29 cellular contexts compared by ENCODE assay signal in the genomic region with DNA sequence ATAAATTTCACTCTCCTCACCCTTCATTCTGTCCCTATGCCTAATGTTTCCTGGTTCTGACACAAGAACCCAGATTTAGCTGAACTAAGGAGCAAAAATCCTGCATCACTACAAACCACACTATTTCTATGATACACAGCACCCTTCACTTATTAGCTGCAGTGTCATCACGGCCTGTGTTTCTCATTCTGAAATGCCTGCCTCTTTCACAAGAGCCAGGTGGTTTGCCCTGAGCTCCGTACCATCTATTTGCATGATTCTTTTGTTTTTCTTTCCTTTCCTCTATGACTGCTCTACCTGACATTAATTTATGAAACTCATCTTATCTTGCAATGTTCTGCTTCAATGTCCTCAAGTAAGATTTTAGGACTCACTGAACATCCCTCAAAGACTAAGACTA.
"Had no signal": no experiment of that assay in that cellular context is flagged by ENCODE, and none has a peak within 500 bp of the region (broad histone marks: within the 10 kb centered on the region; RNA-seq: fewer than 3 reads in every experiment).

No MANE protein-coding gene starts in this region.

- H3K36me3 ChIP-seq: brain microvascular endothelial cell, cardiac muscle cell, MG63, SJSA1 had no signal

- FAIRE-seq: colon, RCC 7860 had no signal

- H3K27ac Mint-ChIP-seq: activated CD8-positive, alpha-beta T cell treated with anti-CD3 and anti-CD28 coated beads for 36 hours; activated naive CD4-positive, alpha-beta T cell treated with anti-CD3 and anti-CD28 coated beads, Interleukin-2, amount 10 ng/mL, durations not matched to agents 7 days and 5 days; activated naive CD8-positive, alpha-beta T cell treated with anti-CD3 and anti-CD28 coated beads for 36 hours; activated T-cell treated with anti-CD3 and anti-CD28 coated beads, Interleukin-2, amount 50 U/mL, for 72 hours; activated T-helper 2 cell treated with anti-CD3 and anti-CD28 coated beads, Interferon-gamma antibody, Interleukin-2, Interleukin-4, amounts not matched to agents 10 μg/mL and 5 μg/mL and 100 μg/mL, durations not matched to agents 14 hours and 24 hours and 36 hours; T-helper 1 cell treated with Interleukin-12 subunit alpha and Interleukin-12 subunit beta and Interleukin-4 antibody, amounts not matched to agents 30 μg/mL and 1 μg/mL, for 36 hours had no signal

- H3K4me3 Mint-ChIP-seq: activated CD8-positive, alpha-beta T cell treated with anti-CD3 and anti-CD28 coated beads for 36 hours; activated naive CD4-positive, alpha-beta T cell treated with anti-CD3 and anti-CD28 coated beads, Interleukin-2, amount 10 ng/mL, durations not matched to agents 7 days and 5 days; activated naive CD8-positive, alpha-beta T cell treated with anti-CD3 and anti-CD28 coated beads for 36 hours; activated T-cell treated with anti-CD3 and anti-CD28 coated beads, Interleukin-2, amount 50 U/mL, for 72 hours; T-helper 1 cell treated with Interleukin-12 subunit alpha and Interleukin-12 subunit beta and Interleukin-4 antibody, amounts not matched to agents 30 μg/mL and 1 μg/mL, for 36 hours had no signal

- H3K9me3 ChIP-seq: MG63, SJSA1 had no signal

- H3K27ac ChIP-seq: brain microvascular endothelial cell, cardiac muscle cell, SJSA1 had no signal

- H3K27me3 ChIP-seq: brain microvascular endothelial cell, cardiac muscle cell, MG63, SJSA1 had no signal

- H3K9me3 Mint-ChIP-seq: activated naive CD4-positive, alpha-beta T cell treated with anti-CD3 and anti-CD28 coated beads, Interleukin-2, amount 10 ng/mL, durations not matched to agents 7 days and 5 days; activated naive CD8-positive, alpha-beta T cell treated with anti-CD3 and anti-CD28 coated beads for 36 hours; activated T-helper 2 cell treated with anti-CD3 and anti-CD28 coated beads, Interferon-gamma antibody, Interleukin-2, Interleukin-4, amounts not matched to agents 10 μg/mL and 5 μg/mL and 100 μg/mL, durations not matched to agents 14 hours and 24 hours and 36 hours; T-helper 1 cell treated with Interleukin-12 subunit alpha and Interleukin-12 subunit beta and Interleukin-4 antibody, amounts not matched to agents 30 μg/mL and 1 μg/mL, for 36 hours had no signal

- H3K4me3 ChIP-seq: cardiac muscle cell, MG63, SJSA1 had no signal

- H3K4me1 Mint-ChIP-seq: activated naive CD4-positive, alpha-beta T cell treated with anti-CD3 and anti-CD28 coated beads, Interleukin-2, amount 10 ng/mL, durations not matched to agents 7 days and 5 days; activated naive CD8-positive, alpha-beta T cell treated with anti-CD3 and anti-CD28 coated beads for 36 hours had no signal

- H3K36me3 Mint-ChIP-seq: activated naive CD4-positive, alpha-beta T cell treated with anti-CD3 and anti-CD28 coated beads, Interleukin-2, amount 10 ng/mL, durations not matched to agents 7 days and 5 days; activated naive CD8-positive, alpha-beta T cell treated with anti-CD3 and anti-CD28 coated beads for 36 hours had no signal

- ATAC-seq: activated CD4-positive, CD25-positive, alpha-beta regulatory T cell treated with anti-CD3 and anti-CD28 coated beads, Interleukin-2, amount 50 U/mL, for 24 hours; activated CD8-positive, alpha-beta T cell treated with anti-CD3 and anti-CD28 coated beads for 36 hours; activated T-cell treated with anti-CD3 and anti-CD28 coated beads, Interleukin-2, amount 50 U/mL, for 72 hours; PC-3; SK-N-SH treated with all-trans-retinoic acid at 6 μM for 48 hours had no signal

- DNase-seq: activated CD4-positive, alpha-beta T cell treated with anti-CD3 and anti-CD28 coated beads for 4 hours; activated CD8-positive, alpha-beta memory T cell treated with anti-CD3 and anti-CD28 coated beads, Interleukin-2, amount 50 U/mL, for 4 hours; activated CD8-positive, alpha-beta T cell treated with anti-CD3 and anti-CD28 coated beads for 36 hours; activated gamma-delta T cell treated with Interleukin-2 at 50 U/mL for 16 hours; activated naive CD4-positive, alpha-beta T cell treated with anti-CD3 and anti-CD28 coated beads, Interleukin-2, amount 10 ng/mL, durations not matched to agents 7 days and 5 days; activated naive CD8-positive, alpha-beta T cell treated with anti-CD3 and anti-CD28 coated beads for 36 hours; activated T-cell treated with anti-CD3 and anti-CD28 coated beads, Interleukin-2, amount 50 U/mL, for 72 hours; brain microvascular endothelial cell; cerebellar nuclear complex; MG63; NCI-H1105; NCI-H1436 treated with DMSO at 0.1 percent for 48 hours; NCI-H187 treated with DMSO at 0.1 percent for 48 hours; NCI-H2081 treated with DMSO at 0.1 percent for 48 hours; NCI-H2171; NCI-H2227 treated with DMSO at 0.1 percent for 48 hours; NCI-H446 treated with DMSO at 0.1 percent for 48 hours; NCI-H524 treated with DMSO at 0.1 percent for 48 hours; NCI-H774; PC-3; SHP77 had no signal

- H3K4me1 ChIP-seq: SJSA1 had no signal

- H3K27me3 Mint-ChIP-seq: activated CD8-positive, alpha-beta T cell treated with anti-CD3 and anti-CD28 coated beads for 36 hours; activated naive CD4-positive, alpha-beta T cell treated with anti-CD3 and anti-CD28 coated beads, Interleukin-2, amount 10 ng/mL, durations not matched to agents 7 days and 5 days; activated naive CD8-positive, alpha-beta T cell treated with anti-CD3 and anti-CD28 coated beads for 36 hours had no signal
